In the genomic region with DNA sequence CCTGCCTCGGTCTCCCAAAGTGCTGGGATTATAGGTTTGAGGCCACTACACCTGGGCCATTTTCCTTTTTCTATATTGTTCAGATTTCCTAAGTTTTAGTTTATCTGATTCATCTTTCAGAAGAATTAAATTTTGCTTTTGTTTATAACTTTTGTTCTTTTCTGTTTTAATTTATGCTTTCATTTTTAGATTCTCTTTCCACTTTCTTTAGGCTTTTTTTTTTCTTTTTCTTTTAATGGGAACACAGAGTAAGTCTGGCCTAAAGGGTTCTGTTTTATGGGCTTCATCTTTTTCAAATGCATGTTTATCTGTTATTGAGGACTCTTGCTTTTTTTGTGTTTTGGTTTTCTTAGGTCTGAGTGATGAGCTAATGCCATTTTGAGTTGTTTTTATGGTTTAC, we compare ENCODE assay signal across 15 cellular contexts.
"Had no signal": no experiment of that assay in that cellular context is flagged by ENCODE, and none has a peak within 500 bp of the region (broad histone marks: within the 10 kb centered on the region; RNA-seq: fewer than 3 reads in every experiment).

No MANE protein-coding gene starts in this region.

- H3K9ac ChIP-seq: KMS-11 had no signal

- H3K4me2 ChIP-seq: KMS-11 had no signal

- H3K4me3 Mint-ChIP-seq: activated CD4-positive, alpha-beta T cell treated with anti-CD3 and anti-CD28 coated beads, Interleukin-2, amount 10 ng/mL, durations not matched to agents 7 days and 5 days; activated CD8-positive, alpha-beta T cell treated with anti-CD3 and anti-CD28 coated beads, Interleukin-2, amount 10 ng/mL, durations not matched to agents 7 days and 5 days; activated naive CD4-positive, alpha-beta T cell treated with anti-CD3 and anti-CD28 coated beads, Interleukin-2, amount 50 U/mL, for 24 hours; activated T-cell treated with anti-CD3 and anti-CD28 coated beads, Interleukin-2, amount 50 U/mL, for 4 hours had no signal

- H3K4me3 ChIP-seq: adrenal gland, body of pancreas, breast epithelium, SJCRH30, SK-N-MC had no signal

- H3K27ac ChIP-seq: adrenal gland, body of pancreas, breast epithelium, KMS-11, SJCRH30, SK-N-MC, WERI-Rb-1 had no signal

- H3K27me3 Mint-ChIP-seq: activated CD4-positive, alpha-beta T cell treated with anti-CD3 and anti-CD28 coated beads, Interleukin-2, amount 10 ng/mL, durations not matched to agents 7 days and 5 days; activated naive CD4-positive, alpha-beta T cell treated with anti-CD3 and anti-CD28 coated beads, Interleukin-2, amount 50 U/mL, for 24 hours had no signal

- DNase-seq: cerebellar nuclear complex, NCI-H1417 treated with DMSO at 0.1 percent for 48 hours, NCI-H187 treated with DMSO at 0.1 percent for 48 hours, NCI-H446 treated with DMSO at 0.1 percent for 48 hours had no signal

- H3K9me3 Mint-ChIP-seq: activated CD4-positive, alpha-beta T cell treated with anti-CD3 and anti-CD28 coated beads, Interleukin-2, amount 10 ng/mL, durations not matched to agents 7 days and 5 days; activated naive CD4-positive, alpha-beta T cell treated with anti-CD3 and anti-CD28 coated beads, Interleukin-2, amount 50 U/mL, for 24 hours; activated T-cell treated with anti-CD3 and anti-CD28 coated beads, Interleukin-2, amount 50 U/mL, for 4 hours had no signal

- H3K9me3 ChIP-seq: adrenal gland, body of pancreas, breast epithelium, SJCRH30 had no signal

- H3K27me3 ChIP-seq: adrenal gland, body of pancreas, breast epithelium, SJCRH30 had no signal

- H3K27ac Mint-ChIP-seq: activated CD4-positive, alpha-beta T cell treated with anti-CD3 and anti-CD28 coated beads, Interleukin-2, amount 10 ng/mL, durations not matched to agents 7 days and 5 days; activated CD8-positive, alpha-beta T cell treated with anti-CD3 and anti-CD28 coated beads, Interleukin-2, amount 10 ng/mL, durations not matched to agents 7 days and 5 days; activated naive CD4-positive, alpha-beta T cell treated with anti-CD3 and anti-CD28 coated beads, Interleukin-2, amount 50 U/mL, for 24 hours had no signal

- H3K36me3 ChIP-seq: adrenal gland, breast epithelium, SJCRH30, WERI-Rb-1 had no signal

- H3K36me3 Mint-ChIP-seq: activated naive CD4-positive, alpha-beta T cell treated with anti-CD3 and anti-CD28 coated beads, Interleukin-2, amount 50 U/mL, for 24 hours had no signal

- H3K4me1 ChIP-seq: breast epithelium, SJCRH30 had no signal
